ENCODE assay signal across 9 cellular contexts in genomic region chr15:34984884-34985630, GRCh38. TPM values are rescaled to one million over a fixed set of nuclear protein-coding genes. Genes with fewer than 3 reads are reported as not detected.
DNase-seq lines count a peak whose midpoint lies in the region; ATAC-seq and TF ChIP-seq lines count a peak whose summit lies in the region.
"Had no signal": no experiment of that assay in that cellular context is flagged by ENCODE, and none has a peak within 500 bp of the region (broad histone marks: within the 10 kb centered on the region; RNA-seq: fewer than 3 reads in every experiment).

No MANE protein-coding gene starts in this region.

- ATAC-seq in CD4-positive, alpha-beta T cell (ENCODE audit: poor library complexity) = no peak
- no peak for ATAC-seq in memory B cell (ENCODE audit: low read depth)

- intact Hi-C loops in CD4-positive, alpha-beta T cell (cut with DNase I, micrococcal nuclease) = loop anchor here in 1 of 2 experiments (5.0 kb wide), 5 partner anchors 562 to 948 kb away; partner anchors contain the start of genes AVEN, DPH6, EMC7 and NOP10

- no peaks in the 10 kb centered on the region for H3K27me3 ChIP-seq in CD4-positive, alpha-beta T cell (ENCODE audit: control insufficient read depth, insufficient read depth, low read length)

- no peaks in the 10 kb centered on the region for H3K9me3 ChIP-seq in CD4-positive, alpha-beta T cell (ENCODE audit: control insufficient read depth, low read length)

- H3K27ac ChIP-seq in CD4-positive, alpha-beta T cell (ENCODE audit: low read depth, low read length) = no peak overlapping the region

- peaks cover 55% of the 10 kb centered on the region for H3K4me1 Mint-ChIP-seq in CD4-positive, alpha-beta T cell (ENCODE audit: low read depth)
- peaks cover 24% of the 10 kb centered on the region for H3K4me1 Mint-ChIP-seq in memory B cell

- DNase-seq in CD4-positive, alpha-beta T cell = no peak
- DNase-seq in NAMALWA (ENCODE audit: low spot score) = peak; percentile 53
- DNase-seq in choroid plexus epithelial cell (ENCODE audit: low read depth) = peak; percentile 76
- DNase-seq in memory B cell (ENCODE audit: low spot score in 2 of 2) = no peak
- DNase-seq in EL = no peak
- no peak for DNase-seq in NCI-H146 treated with DMSO at 0.1 percent for 48 hours (lab: John Stamatoyannopoulos, UW; ENCODE audit: unreplicated experiment)
- no peak for DNase-seq in ecto neural progenitor cell (ENCODE audit: low spot score)
- no peak for DNase-seq in iPS-NIHi7 (ENCODE audit: extremely low spot score)
- DNase-seq: islet precursor cell had no signal

- H3K4me3 Mint-ChIP-seq in CD4-positive, alpha-beta T cell = peak overlapping the region; percentile 75
- H3K4me3 Mint-ChIP-seq in memory B cell = no peak overlapping the region

- H3K4me3 ChIP-seq in choroid plexus epithelial cell (ENCODE audit: low read depth, low read length) = peak overlapping the region; percentile 4

- no peaks in the 10 kb centered on the region for H3K9me3 Mint-ChIP-seq in CD4-positive, alpha-beta T cell
- no peaks in the 10 kb centered on the region for H3K9me3 Mint-ChIP-seq in memory B cell

- TF ChIP-seq CTCF in CD4-positive, alpha-beta T cell (IDR thresholded peaks at IDR 0.05) = no peak
- no peak for TF ChIP-seq CTCF in choroid plexus epithelial cell (conservative IDR thresholded peaks at IDR 0.05; ENCODE audit: low read depth, low read length)

- CTCF ChIA-PET in CD4-positive, alpha-beta T cell (lab: Charles Lee) = interaction anchor here (1.6 kb wide), 1 partner anchor 15 kb away, joined by 11 read pairs; the partner anchor contains the start of gene AQR

- H3K27ac Mint-ChIP-seq in CD4-positive, alpha-beta T cell = peak overlapping the region; percentile 85
- H3K27ac Mint-ChIP-seq in memory B cell = peak overlapping the region; percentile 98

- no peaks in the 10 kb centered on the region for H3K27me3 Mint-ChIP-seq in CD4-positive, alpha-beta T cell
- H3K27me3 Mint-ChIP-seq in memory B cell = no peaks in the 10 kb centered on the region

- H3K36me3 Mint-ChIP-seq in CD4-positive, alpha-beta T cell (ENCODE audit: low read depth) = peaks cover 63% of the 10 kb centered on the region
- peaks cover 9% of the 10 kb centered on the region for H3K36me3 Mint-ChIP-seq in memory B cell

- POLR2A ChIA-PET in CD4-positive, alpha-beta T cell (lab: Charles Lee) = interaction anchor here (4.7 kb wide), 1 partner anchor 16 kb away, joined by 166 read pairs; the partner anchor contains the start of gene AQR

RNA-seq across cellular contexts. Expression of gene ZNF770, which starts 3.0 kb away (rescaled TPM):
- 10 to 100 TPM; 35.4 to 37.9 TPM for total RNA-seq in CD4-positive, alpha-beta T cell

RNA-seq across cellular contexts. Expression of gene AQR, which starts 15.5 kb away (rescaled TPM):
- total RNA-seq in CD4-positive, alpha-beta T cell = 10 to 100 TPM; 40.4 to 40.7 TPM

Comparison
In these comparisons a context has a peak if more than half of its experiments do, and no peak if none do; other contexts are left out.
1. DNase-seq: peak in NAMALWA (single experiment) and choroid plexus epithelial cell (single experiment); none in CD4-positive, alpha-beta T cell (0 of 10), memory B cell (0 of 2), EL (single experiment), NCI-H146 treated with DMSO at 0.1 percent for 48 hours (single experiment), ecto neural progenitor cell (single experiment) and iPS-NIHi7 (single experiment).